21 cellular contexts compared by ENCODE assay signal in the genomic region with DNA sequence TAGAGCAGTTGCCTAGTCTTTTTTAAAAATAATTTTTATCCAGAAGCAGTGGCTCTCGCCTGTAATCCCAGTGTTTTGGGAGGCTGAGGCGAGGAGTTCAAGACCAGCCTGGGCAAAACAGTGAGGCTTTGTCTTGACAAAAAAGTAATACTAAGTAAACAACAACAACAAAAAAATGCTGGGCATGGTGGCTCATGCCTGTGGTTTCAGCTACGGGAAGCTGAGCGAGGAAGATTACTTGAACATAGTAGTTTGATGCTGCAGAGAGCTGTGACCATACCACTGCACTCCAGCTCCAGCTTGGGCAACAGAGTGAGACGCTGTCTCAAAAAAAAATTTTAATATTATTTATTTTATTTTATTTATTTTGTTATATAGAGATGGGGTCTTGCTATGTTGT.
"Had no signal": no experiment of that assay in that cellular context is flagged by ENCODE, and none has a peak within 500 bp of the region (broad histone marks: within the 10 kb centered on the region; RNA-seq: fewer than 3 reads in every experiment).

No MANE protein-coding gene starts in this region.

- H3K4me1 Mint-ChIP-seq: stimulated activated effector memory CD8-positive, alpha-beta T cell treated with anti-CD3 and anti-CD28 coated beads, Interleukin-12 subunit alpha, Interleukin-12 subunit beta, amount 100 ng/mL, for 72 hours had no signal

- H3K9me3 ChIP-seq: colonic mucosa, heart left ventricle, mucosa of descending colon, pancreas, tibial artery, upper lobe of right lung, vagina had no signal

- H3K36me3 Mint-ChIP-seq: naive thymus-derived CD8-positive, alpha-beta T cell; stimulated activated effector memory CD8-positive, alpha-beta T cell treated with anti-CD3 and anti-CD28 coated beads, Interleukin-12 subunit alpha, Interleukin-12 subunit beta, amount 100 ng/mL, for 72 hours had no signal

- H3K27ac ChIP-seq: colonic mucosa, heart left ventricle, pancreas, tibial artery, upper lobe of right lung, vagina had no signal

- H3K27me3 Mint-ChIP-seq: progenitor cell of endocrine pancreas; stimulated activated naive CD8-positive, alpha-beta T cell treated with anti-CD3 and anti-CD28 coated beads, Interleukin-15, Interleukin-2, amounts not matched to agents 100 ng/mL and 50 ng/mL, for 24 hours had no signal

- H3K27ac Mint-ChIP-seq: progenitor cell of endocrine pancreas; stimulated activated effector memory CD8-positive, alpha-beta T cell treated with anti-CD3 and anti-CD28 coated beads, Interleukin-12 subunit alpha, Interleukin-12 subunit beta, amount 100 ng/mL, for 72 hours; stimulated activated naive CD8-positive, alpha-beta T cell treated with anti-CD3 and anti-CD28 coated beads, Interleukin-15, Interleukin-2, amounts not matched to agents 100 ng/mL and 50 ng/mL, for 24 hours had no signal

- H3K9me3 Mint-ChIP-seq: stimulated activated effector memory CD8-positive, alpha-beta T cell treated with anti-CD3 and anti-CD28 coated beads, Interleukin-12 subunit alpha, Interleukin-12 subunit beta, amount 100 ng/mL, for 72 hours had no signal

- H3K4me3 ChIP-seq: colonic mucosa, heart left ventricle, mucosa of descending colon, pancreas, smooth muscle cell, tibial artery, upper lobe of right lung, vagina had no signal

- H3K27me3 ChIP-seq: colonic mucosa, heart left ventricle, pancreas, tibial artery, upper lobe of right lung, vagina had no signal

- H3K4me1 ChIP-seq: colonic mucosa, pancreas, tibial artery, vagina had no signal

- H3K36me3 ChIP-seq: colonic mucosa, heart left ventricle, pancreas, tibial artery, upper lobe of right lung, vagina had no signal

- H3K4me3 Mint-ChIP-seq: naive thymus-derived CD8-positive, alpha-beta T cell; stimulated activated effector memory CD8-positive, alpha-beta T cell treated with anti-CD3 and anti-CD28 coated beads, Interleukin-12 subunit alpha, Interleukin-12 subunit beta, amount 100 ng/mL, for 72 hours; stimulated activated naive CD8-positive, alpha-beta T cell treated with anti-CD3 and anti-CD28 coated beads, Interleukin-15, Interleukin-2, amounts not matched to agents 100 ng/mL and 50 ng/mL, for 24 hours had no signal

- DNase-seq: colonic mucosa; dermis blood vessel endothelial cell; foreskin melanocyte; heart left ventricle; hypothalamus; islet precursor cell; mammary epithelial cell; mucosa of descending colon; naive thymus-derived CD8-positive, alpha-beta T cell; pancreas; right cardiac atrium; stimulated activated CD4-positive, alpha-beta T cell treated with anti-CD3 and anti-CD28 coated beads, Interleukin-4, amount 100 ng/mL, for 1 hour; stimulated activated CD8-positive, alpha-beta memory T cell treated with anti-CD3 and anti-CD28 coated beads, Interleukin-4, amount 100 ng/mL, for 48 hours; tibial artery; upper lobe of right lung had no signal

- ATAC-seq: heart left ventricle; left lobe of liver; mucosa of descending colon; naive thymus-derived CD8-positive, alpha-beta T cell; pancreas; right cardiac atrium; stimulated activated effector memory CD8-positive, alpha-beta T cell treated with anti-CD3 and anti-CD28 coated beads, Interleukin-12 subunit alpha, Interleukin-12 subunit beta, amount 100 ng/mL, for 72 hours; upper lobe of right lung had no signal
